ENCODE assay signal across 1 cellular context in genomic region chr5:169071-169727, GRCh38.
TF ChIP-seq lines count a peak whose summit lies in the region.

No MANE protein-coding gene starts in this region.

TF ChIP-seq in WTC11, 78 proteins besides CTCF, POLR2A, EP300 and RAD21:
- TF ChIP-seq ZNF219 (CRISPR knock-in tag; IDR thresholded peaks at IDR 0.05; ENCODE audit: borderline replicate concordance) (no peak), ZNF423 (CRISPR knock-in tag; IDR thresholded peaks at IDR 0.05) (no peak), USF2 (CRISPR knock-in tag; IDR thresholded peaks at IDR 0.05) (no peak), SP1 (CRISPR knock-in tag; conservative IDR thresholded peaks at IDR 0.05) (no peak), ZNF425 (CRISPR knock-in tag; conservative IDR thresholded peaks at IDR 0.05) (no peak), ATF6 (CRISPR knock-in tag; IDR thresholded peaks at IDR 0.05) (no peak), ATF3 (CRISPR knock-in tag; conservative IDR thresholded peaks at IDR 0.05) (no peak), ZNF416 (CRISPR knock-in tag; IDR thresholded peaks at IDR 0.05) (no peak), MLX (CRISPR knock-in tag; IDR thresholded peaks at IDR 0.05) (no peak), SMAD4 (CRISPR knock-in tag; IDR thresholded peaks at IDR 0.05) (no peak), RORB (CRISPR knock-in tag; IDR thresholded peaks at IDR 0.05) (no peak)
TF ChIP-seq in WTC11: peak in this region for 0.
